In the genomic region with DNA sequence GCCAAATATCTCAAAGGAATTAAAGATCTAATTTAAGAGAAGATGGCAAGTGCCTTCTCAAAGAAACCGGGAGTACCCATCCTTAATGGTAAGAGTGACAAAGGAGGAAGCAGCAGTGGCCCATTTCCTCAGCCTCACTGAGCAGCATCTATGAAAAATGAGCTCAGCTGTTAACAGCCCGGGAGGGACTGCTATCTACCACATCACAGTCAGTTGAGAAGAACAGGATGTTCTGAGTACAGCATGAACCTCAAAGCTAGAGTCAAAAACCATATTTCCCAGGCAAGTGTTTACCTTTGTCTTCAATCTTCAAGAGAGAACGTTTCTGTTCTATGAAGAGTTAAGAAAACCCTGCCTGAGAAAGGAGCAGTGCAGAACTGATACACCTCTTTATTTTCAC, we compare ENCODE assay signal across 8 cellular contexts.
DNase-seq lines count a peak whose midpoint lies in the region; ATAC-seq and TF ChIP-seq lines count a peak whose summit lies in the region.

No MANE protein-coding gene starts in this region.

- peak; percentile 54 for ATAC-seq in GM19035 (IDR thresholded peaks at IDR 0.05; ENCODE audit: unreplicated experiment)
- peak; percentile 49 for ATAC-seq in HG03066 (IDR thresholded peaks at IDR 0.05; ENCODE audit: low read depth, unreplicated experiment)
- no peak for ATAC-seq in HG02571 (IDR thresholded peaks at IDR 0.05; ENCODE audit: unreplicated experiment)

- H3K9ac ChIP-seq in fibroblast of lung (ENCODE audit: insufficient read depth, low read length): no peak overlapping the region

- no peak overlapping the region for H3K27ac ChIP-seq in fibroblast of lung (ENCODE audit: insufficient read depth, low read length)

- POLR2A ChIA-PET in activated CD4-positive, alpha-beta T cell treated with anti-CD3 and anti-CD28 coated beads, Interleukin-2, amount 10 ng/mL, durations not matched to agents 7 days and 5 days (lab: Charles Lee): interaction anchor here (0.5 to 1.0 kb wide), 2 partner anchors 12 to 115 kb away, joined by 3 to 7 read pairs; a partner anchor contains a TSS

- H3K27me3 ChIP-seq in fibroblast of lung (ENCODE audit: control insufficient read depth, insufficient read depth, low read length): no peaks in the 10 kb centered on the region

- peaks cover 83% of the 10 kb centered on the region for H3K4me1 Mint-ChIP-seq in activated CD4-positive, alpha-beta T cell treated with anti-CD3 and anti-CD28 coated beads, Interleukin-2, amount 10 ng/mL, durations not matched to agents 7 days and 5 days
- H3K4me1 Mint-ChIP-seq in mesothelial cell of epicardium: peaks cover 55% of the 10 kb centered on the region

- no peak for TF ChIP-seq POLR2A in erythroblast (IDR thresholded peaks at IDR 0.05; ENCODE audit: low read length)

- peak; percentile 74 for DNase-seq in activated CD4-positive, alpha-beta T cell treated with anti-CD3 and anti-CD28 coated beads, Interleukin-2, amount 10 ng/mL, durations not matched to agents 7 days and 5 days
- DNase-seq in fibroblast of lung (ENCODE audit: low read depth in 2 of 2) (peak; percentile 29 to 88), mesothelial cell of epicardium (ENCODE audit: low spot score in 2 of 2, unreplicated experiment in 2 of 2) (no peak), erythroblast (lab: John Stamatoyannopoulos, UW) (no peak)
- peak; percentile 25 to 36 for DNase-seq in stimulated activated CD4-positive, alpha-beta T cell treated with anti-CD3 and anti-CD28 coated beads, Interleukin-2, amount 100 ng/mL, for 24 hours

- peak overlapping the region; percentile 93 for H3K27ac Mint-ChIP-seq in activated CD4-positive, alpha-beta T cell treated with anti-CD3 and anti-CD28 coated beads, Interleukin-2, amount 10 ng/mL, durations not matched to agents 7 days and 5 days
- H3K27ac Mint-ChIP-seq in mesothelial cell of epicardium: no peak overlapping the region

- CTCF ChIA-PET in activated CD4-positive, alpha-beta T cell treated with anti-CD3 and anti-CD28 coated beads, Interleukin-2, amount 10 ng/mL, durations not matched to agents 7 days and 5 days (lab: Charles Lee): interaction anchor here (0.6 to 4.7 kb wide), 9 partner anchors 12 to 520 kb away, joined by 3 to 25 read pairs (median 4); no protein-coding TSS in a partner anchor

- H3K79me2 ChIP-seq in fibroblast of lung (ENCODE audit: control insufficient read depth, insufficient read depth, low read length): no peaks in the 10 kb centered on the region

- no peaks in the 10 kb centered on the region for H4K20me1 ChIP-seq in fibroblast of lung (ENCODE audit: control insufficient read depth, extremely low read depth, insufficient read depth, low read length)

- no peaks in the 10 kb centered on the region for H3K36me3 ChIP-seq in fibroblast of lung (ENCODE audit: control insufficient read depth, insufficient read depth, low read length)

- peak overlapping the region; percentile 55 for H3K4me3 Mint-ChIP-seq in activated CD4-positive, alpha-beta T cell treated with anti-CD3 and anti-CD28 coated beads, Interleukin-2, amount 10 ng/mL, durations not matched to agents 7 days and 5 days
- H3K4me3 Mint-ChIP-seq in mesothelial cell of epicardium: no peak overlapping the region

- H3K4me3 ChIP-seq in fibroblast of lung (replicated peaks in 1 of 4; ENCODE audit: control extremely low read depth in 1 of 4, insufficient read depth in 1 of 4, low read depth in 3 of 4, low read length in 4 of 4): no peak overlapping the region

- H3K4me2 ChIP-seq in fibroblast of lung (ENCODE audit: extremely low read depth, insufficient read depth, low read length): no peak overlapping the region

- H3K9me3 Mint-ChIP-seq in activated CD4-positive, alpha-beta T cell treated with anti-CD3 and anti-CD28 coated beads, Interleukin-2, amount 10 ng/mL, durations not matched to agents 7 days and 5 days: peaks cover 9% of the 10 kb centered on the region
- no peaks in the 10 kb centered on the region for H3K9me3 Mint-ChIP-seq in mesothelial cell of epicardium

- peaks cover 29% of the 10 kb centered on the region for H3K36me3 Mint-ChIP-seq in activated CD4-positive, alpha-beta T cell treated with anti-CD3 and anti-CD28 coated beads, Interleukin-2, amount 10 ng/mL, durations not matched to agents 7 days and 5 days (ENCODE audit: low read depth)
- H3K36me3 Mint-ChIP-seq in mesothelial cell of epicardium: no peaks in the 10 kb centered on the region

- peaks cover 3% of the 10 kb centered on the region for H3K4me1 ChIP-seq in fibroblast of lung (ENCODE audit: control insufficient read depth, extremely low read depth, insufficient read depth, low read length)

- TF ChIP-seq CTCF in fibroblast of lung (conservative IDR thresholded peaks at IDR 0.05 in 1 of 2, IDR thresholded peaks at IDR 0.05 in 1 of 2; ENCODE audit: low read depth in 1 of 2, low read length in 2 of 2) (no peak), mesothelial cell of epicardium (IDR thresholded peaks at IDR 0.05; ENCODE audit: unreplicated experiment) (no peak)

- no peak overlapping the region for H2AFZ ChIP-seq in fibroblast of lung (ENCODE audit: low read length)

- H3K27me3 Mint-ChIP-seq in activated CD4-positive, alpha-beta T cell treated with anti-CD3 and anti-CD28 coated beads, Interleukin-2, amount 10 ng/mL, durations not matched to agents 7 days and 5 days: no peaks in the 10 kb centered on the region
- no peaks in the 10 kb centered on the region for H3K27me3 Mint-ChIP-seq in mesothelial cell of epicardium (ENCODE audit: low read depth)

- no peaks in the 10 kb centered on the region for H3K9me3 ChIP-seq in fibroblast of lung (ENCODE audit: control insufficient read depth, insufficient read depth, low read depth, low read length)

Comparison
In these comparisons a context has a peak if more than half of its experiments do, and no peak if none do; other contexts are left out.
1. DNase-seq: peak in activated CD4-positive, alpha-beta T cell treated with anti-CD3 and anti-CD28 coated beads, Interleukin-2, amount 10 ng/mL, durations not matched to agents 7 days and 5 days (single experiment), fibroblast of lung (2 of 2) and stimulated activated CD4-positive, alpha-beta T cell treated with anti-CD3 and anti-CD28 coated beads, Interleukin-2, amount 100 ng/mL, for 24 hours (2 of 2); none in mesothelial cell of epicardium (0 of 2) and erythroblast (0 of 2).